ENCODE assay signal across 8 cellular contexts in the genomic region with DNA sequence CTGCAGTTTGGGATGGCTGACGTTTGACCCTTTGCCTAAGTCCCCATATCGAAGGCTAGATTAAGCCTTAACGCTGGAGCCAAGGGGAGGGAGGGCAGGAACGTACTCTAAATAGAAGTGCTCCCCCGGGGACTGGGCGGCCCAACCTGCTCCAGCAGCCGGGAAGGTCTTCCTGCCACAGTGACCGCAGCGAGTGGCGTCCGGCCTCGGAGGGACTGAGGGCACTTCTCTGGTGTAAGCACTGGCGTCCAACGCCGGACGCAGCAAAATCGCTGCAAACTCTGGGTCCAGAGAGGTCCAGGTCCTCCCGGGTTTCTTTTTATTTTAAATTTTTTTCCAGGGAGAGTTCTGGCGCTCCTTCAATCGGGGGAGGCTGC. TPM values are rescaled to one million over a fixed set of nuclear protein-coding genes. Genes with fewer than 3 reads are reported as not detected.
DNase-seq lines count a peak whose midpoint lies in the region; ATAC-seq and TF ChIP-seq lines count a peak whose summit lies in the region.

No MANE protein-coding gene starts in this region.

- DNase-seq in CD4-positive, CD25-positive, alpha-beta regulatory T cell, result no peak
- no peak for DNase-seq in PC-9
- no peak for DNase-seq in NCI-H2029 (lab: John Stamatoyannopoulos, UW)
- no peak for DNase-seq in NCI-H187 (lab: John Stamatoyannopoulos, UW)
- no peak for DNase-seq in NCI-H226

- peak overlapping the region; percentile 53 to 56 for H3K9ac ChIP-seq in duodenal mucosa (ENCODE audit: low read depth in 1 of 2, low read length in 2 of 2)
- peak overlapping the region; percentile 14 to 83 for H3K9ac ChIP-seq in mucosa of rectum (ENCODE audit: low read depth in 1 of 2, low read length in 2 of 2)

- no peaks in the 10 kb centered on the region for H3K27me3 Mint-ChIP-seq in CD4-positive, CD25-positive, alpha-beta regulatory T cell

- peaks cover 33% of the 10 kb centered on the region for H3F3A ChIP-seq in PC-9 (ENCODE audit: insufficient read depth, low read depth)

- H3K9me3 Mint-ChIP-seq in CD4-positive, CD25-positive, alpha-beta regulatory T cell, result peaks cover 0 to 4% (median 0%) of the 10 kb centered on the region in 7 donors

- POLR2A ChIA-PET in PC-9 (lab: Charles Lee; ENCODE audit: unreplicated experiment), result no interaction called here

- CTCF ChIA-PET in PC-9 (lab: Charles Lee), result no interaction called here

- H3K27me3 ChIP-seq in CD4-positive, CD25-positive, alpha-beta regulatory T cell (ENCODE audit: control insufficient read depth, insufficient read depth, low read length), result no peaks in the 10 kb centered on the region
- H3K27me3 ChIP-seq in PC-9 (ENCODE audit: insufficient read depth, low read depth) (no peaks in the 10 kb centered on the region), duodenal mucosa (ENCODE audit: control insufficient read depth in 1 of 2, insufficient read depth in 2 of 2, low read length in 2 of 2) (no peaks in the 10 kb centered on the region), mucosa of rectum (ENCODE audit: control insufficient read depth in 2 of 2, insufficient read depth in 2 of 2, low read length in 2 of 2) (no peaks in the 10 kb centered on the region)

- H3K4me3 ChIP-seq in CD4-positive, CD25-positive, alpha-beta regulatory T cell (ENCODE audit: low read depth, low read length), result peak overlapping the region; percentile 53
- peak overlapping the region; percentile 83; the same call in 1 of the 2 replicates for H3K4me3 ChIP-seq in PC-9
- H3K4me3 ChIP-seq in duodenal mucosa (ENCODE audit: low read depth in 1 of 2, low read length in 2 of 2), result peak overlapping the region; percentile 92 to 95
- H3K4me3 ChIP-seq in mucosa of rectum (ENCODE audit: low read length in 2 of 2), result peak overlapping the region; percentile 73 to 86

- H4K20me1 ChIP-seq in PC-9 (ENCODE audit: insufficient read depth), result no peaks in the 10 kb centered on the region

- peak overlapping the region; percentile 42 to 63 (median 61) for H3K27ac Mint-ChIP-seq in CD4-positive, CD25-positive, alpha-beta regulatory T cell

- peaks cover 19% of the 10 kb centered on the region for H3K4me1 ChIP-seq in CD4-positive, CD25-positive, alpha-beta regulatory T cell (ENCODE audit: control insufficient read depth, insufficient read depth, low read length, poor library complexity, severe bottlenecking)
- H3K4me1 ChIP-seq in PC-9 (replicated peaks; ENCODE audit: insufficient read depth) (peaks cover 56% of the 10 kb centered on the region), duodenal mucosa (ENCODE audit: control insufficient read depth in 1 of 2, insufficient read depth in 2 of 2, low read length in 2 of 2) (peaks cover 17 to 22% of the 10 kb centered on the region in 2 donors), mucosa of rectum (ENCODE audit: control insufficient read depth in 2 of 2, insufficient read depth in 2 of 2, low read length in 2 of 2) (peaks cover 9 to 10% of the 10 kb centered on the region in 2 donors)

- no peak overlapping the region for H2AFZ ChIP-seq in PC-9

- no peaks in the 10 kb centered on the region for H3K9me3 ChIP-seq in CD4-positive, CD25-positive, alpha-beta regulatory T cell (ENCODE audit: control insufficient read depth in 2 of 2, low read length in 2 of 2)
- H3K9me3 ChIP-seq in PC-9 (ENCODE audit: insufficient read depth, low read depth) (no peaks in the 10 kb centered on the region; the same call in 1 of the 2 replicates), duodenal mucosa (ENCODE audit: control insufficient read depth in 1 of 2, low read length in 2 of 2) (peaks cover 2 to 3% of the 10 kb centered on the region in 2 donors), mucosa of rectum (ENCODE audit: control insufficient read depth in 2 of 2, low read length in 2 of 2) (no peaks in the 10 kb centered on the region)

- peak overlapping the region; percentile 93 to 98 (median 96) for H3K4me3 Mint-ChIP-seq in CD4-positive, CD25-positive, alpha-beta regulatory T cell

- H3K9me2 ChIP-seq in PC-9 (ENCODE audit: insufficient read depth), result no peaks in the 10 kb centered on the region

- ATAC-seq in CD4-positive, CD25-positive, alpha-beta regulatory T cell (ENCODE audit: low read depth in 2 of 2), result no peak
- peak; percentile 14 for ATAC-seq in GM21717 (IDR thresholded peaks at IDR 0.05; ENCODE audit: unreplicated experiment)

- H3K36me3 ChIP-seq in CD4-positive, CD25-positive, alpha-beta regulatory T cell (ENCODE audit: control insufficient read depth, insufficient read depth, low read length), result no peaks in the 10 kb centered on the region
- H3K36me3 ChIP-seq in PC-9 (ENCODE audit: low read depth) (no peaks in the 10 kb centered on the region), duodenal mucosa (ENCODE audit: control insufficient read depth in 1 of 2, insufficient read depth in 2 of 2, low read length in 2 of 2) (no peaks in the 10 kb centered on the region), mucosa of rectum (ENCODE audit: control insufficient read depth in 2 of 2, insufficient read depth in 2 of 2, low read length in 2 of 2) (no peaks in the 10 kb centered on the region)

- H3K36me3 Mint-ChIP-seq in CD4-positive, CD25-positive, alpha-beta regulatory T cell, result peaks cover 3% of the 10 kb centered on the region

- peaks cover 28% of the 10 kb centered on the region for H3K79me2 ChIP-seq in PC-9 (ENCODE audit: low read depth)

- peak overlapping the region; percentile 94 for H3K4me2 ChIP-seq in PC-9

- BruUV-seq in PC-9 (replicated peaks; lab: Mats Ljungman, UMichigan), result TSS peak; percentile 64

- no peak for TF ChIP-seq CTCF in PC-9 (conservative IDR thresholded peaks at IDR 0.05)

- H3K4me1 Mint-ChIP-seq in CD4-positive, CD25-positive, alpha-beta regulatory T cell, result peaks cover 5 to 29% (median 16%) of the 10 kb centered on the region in 4 donors

- H3K27ac ChIP-seq in CD4-positive, CD25-positive, alpha-beta regulatory T cell (ENCODE audit: insufficient read depth, low read length, poor library complexity, severe bottlenecking), result no peak overlapping the region
- H3K27ac ChIP-seq in PC-9 (no peak overlapping the region), duodenal mucosa (ENCODE audit: low read depth, low read length) (no peak overlapping the region), mucosa of rectum (ENCODE audit: low read depth in 2 of 2, low read length in 2 of 2) (peak overlapping the region in 1 of 2 donors; percentile 4)

- intact Hi-C loops in PC-9 (cut with micrococcal nuclease; ENCODE audit: unreplicated experiment), result loop anchor here (5.0 kb wide), 1 partner anchor 226 kb away; no protein-coding TSS in a partner anchor

RNA-seq across cellular contexts. Expression of a gene that starts 0.5 kb away (rescaled TPM):
- 2.9 TPM for total RNA-seq in CD4-positive, CD25-positive, alpha-beta regulatory T cell
- 1 to 10 TPM in 1 of 4 donors, under 1 TPM in 3; 0.21 to 1.2 (median 0.80) TPM for polyA plus RNA-seq in CD4-positive, CD25-positive, alpha-beta regulatory T cell
- total RNA-seq in PC-9 (2021), result 3.8 and 4.3 TPM in 2 replicates

RNA-seq across cellular contexts. Expression of a gene that starts 28.3 kb away (rescaled TPM):
- 2,252 TPM for total RNA-seq in CD4-positive, CD25-positive, alpha-beta regulatory T cell
- 1,000 to 10,000 TPM; 2,052 to 3,616 (median 2,846) TPM for polyA plus RNA-seq in CD4-positive, CD25-positive, alpha-beta regulatory T cell
- 1,159 and 1,304 TPM in 2 replicates for total RNA-seq in PC-9 (2021)
